In genomic region chr1:222930097-222930496, GRCh38 we compare ENCODE assay signal across 13 cellular contexts.
DNase-seq lines count a peak whose midpoint lies in the region; ATAC-seq and TF ChIP-seq lines count a peak whose summit lies in the region.
"Had no signal": no experiment of that assay in that cellular context is flagged by ENCODE, and none has a peak within 500 bp of the region (broad histone marks: within the 10 kb centered on the region; RNA-seq: fewer than 3 reads in every experiment).

No MANE protein-coding gene starts in this region.

- H3K27ac ChIP-seq in GM23338 (ENCODE audit: low read depth) (no peak overlapping the region), neural progenitor cell (no peak overlapping the region), transverse colon (peak overlapping the region in 1 of 4 donors; percentile 54)

- no peak for TF ChIP-seq POLR2A in transverse colon (IDR thresholded peaks at IDR 0.05)

- H3K36me3 ChIP-seq in GM23338 (ENCODE audit: insufficient read depth) (no peaks in the 10 kb centered on the region), neural progenitor cell (no peaks in the 10 kb centered on the region), transverse colon (no peaks in the 10 kb centered on the region)

- no peak for TF ChIP-seq EP300 in transverse colon (IDR thresholded peaks at IDR 0.05; ENCODE audit: low read depth)

- H3K9ac ChIP-seq in neural progenitor cell = no peak overlapping the region

- no peak for TF ChIP-seq CTCF in GM23338 (conservative IDR thresholded peaks at IDR 0.05; ENCODE audit: low read depth in 2 of 2)
- TF ChIP-seq CTCF in glutamatergic neuron (IDR thresholded peaks at IDR 0.05; ENCODE audit: partially characterized antibody, unreplicated experiment) = no peak
- TF ChIP-seq CTCF in neural progenitor cell (IDR thresholded peaks at IDR 0.05) = no peak
- no peak for TF ChIP-seq CTCF in transverse colon (IDR thresholded peaks at IDR 0.05)

- no peaks in the 10 kb centered on the region for H4K20me1 ChIP-seq in GM23338 (replicated peaks; ENCODE audit: insufficient read depth)
- no peaks in the 10 kb centered on the region for H4K20me1 ChIP-seq in neural progenitor cell (ENCODE audit: low read depth)

- no peak for ATAC-seq in GM23338

- H3K27me3 ChIP-seq in GM23338 (ENCODE audit: insufficient read depth) (no peaks in the 10 kb centered on the region), neural progenitor cell (no peaks in the 10 kb centered on the region), transverse colon (no peaks in the 10 kb centered on the region)

- H3K4me3 Mint-ChIP-seq in GM23338 (peak overlapping the region; percentile 49), glutamatergic neuron (ENCODE audit: unreplicated experiment) (peak overlapping the region; percentile 78), neural progenitor cell (peak overlapping the region; percentile 78)
- H3K4me3 Mint-ChIP-seq: IgD-negative memory B cell had no signal

- H3K36me3 Mint-ChIP-seq in GM23338 (ENCODE audit: low read depth) (no peaks in the 10 kb centered on the region), glutamatergic neuron (ENCODE audit: unreplicated experiment) (no peaks in the 10 kb centered on the region), neural progenitor cell (no peaks in the 10 kb centered on the region)

- H3K4me1 Mint-ChIP-seq in GM23338 = peaks cover 46% of the 10 kb centered on the region
- H3K4me1 Mint-ChIP-seq in glutamatergic neuron (ENCODE audit: low read depth, unreplicated experiment) = peaks cover 40% of the 10 kb centered on the region
- H3K4me1 Mint-ChIP-seq in neural progenitor cell = peaks cover 54% of the 10 kb centered on the region

- H3K27me3 Mint-ChIP-seq in GM23338 (ENCODE audit: insufficient read depth, low read depth, poor library complexity) = no peaks in the 10 kb centered on the region
- H3K27me3 Mint-ChIP-seq in glutamatergic neuron (ENCODE audit: unreplicated experiment) = peaks cover 4% of the 10 kb centered on the region
- H3K27me3 Mint-ChIP-seq in neural progenitor cell (ENCODE audit: insufficient read depth, low read depth) = no peaks in the 10 kb centered on the region
- H3K27me3 Mint-ChIP-seq: IgD-negative memory B cell had no signal

- H3K27ac Mint-ChIP-seq in GM23338 (no peak overlapping the region), glutamatergic neuron (ENCODE audit: unreplicated experiment) (peak overlapping the region; percentile 55), neural progenitor cell (no peak overlapping the region)
- H3K27ac Mint-ChIP-seq: IgD-negative memory B cell had no signal

- intact Hi-C loops in transverse colon (cut with DNase I; ENCODE audit: low total_unique reads) = no loop called here

- H3F3A ChIP-seq in GM23338 (replicated peaks; ENCODE audit: low read depth) = no peaks in the 10 kb centered on the region
- H3F3A ChIP-seq in neural progenitor cell (ENCODE audit: low read depth) = peaks cover 5% of the 10 kb centered on the region

- H3K9me3 Mint-ChIP-seq in GM23338 = no peaks in the 10 kb centered on the region
- peaks cover 3% of the 10 kb centered on the region for H3K9me3 Mint-ChIP-seq in glutamatergic neuron (ENCODE audit: unreplicated experiment)
- no peaks in the 10 kb centered on the region for H3K9me3 Mint-ChIP-seq in neural progenitor cell
- H3K9me3 Mint-ChIP-seq: IgD-negative memory B cell had no signal

- no peak overlapping the region for H2AFZ ChIP-seq in GM23338
- no peak overlapping the region for H2AFZ ChIP-seq in neural progenitor cell (replicated peaks)

- H3K9me3 ChIP-seq in neural progenitor cell (ENCODE audit: low read depth) = no peaks in the 10 kb centered on the region
- H3K9me3 ChIP-seq in transverse colon = no peaks in the 10 kb centered on the region

- H3K4me3 ChIP-seq in GM23338 = no peak overlapping the region
- H3K4me3 ChIP-seq in neural progenitor cell = no peak overlapping the region
- H3K4me3 ChIP-seq in transverse colon = no peak overlapping the region

- DNase-seq in DMS53 (lab: John Stamatoyannopoulos, UW) (peak; percentile 46), DMS53 treated with DMSO at 0.1 percent for 48 hours (lab: John Stamatoyannopoulos, UW; ENCODE audit: unreplicated experiment) (no peak), GM23338 (ENCODE audit: low spot score) (no peak), glutamatergic neuron (no peak), neural progenitor cell (ENCODE audit: low spot score) (no peak), SW 1271 (lab: John Stamatoyannopoulos, UW) (no peak), transverse colon (no peak), glomerular visceral epithelial cell (ENCODE audit: extremely low spot score) (no peak)
- DNase-seq: C1 segment of cervical spinal cord, DMS79, NCI-H187 treated with DMSO at 0.1 percent for 48 hours, NCI-H510A had no signal

- H3K9me2 ChIP-seq in GM23338 (ENCODE audit: insufficient read depth) = no peaks in the 10 kb centered on the region

- H3K4me1 ChIP-seq in GM23338 (ENCODE audit: insufficient read depth) (peaks cover 7% of the 10 kb centered on the region), neural progenitor cell (peaks cover 16% of the 10 kb centered on the region), transverse colon (peaks cover 0 to 14% (median 3%) of the 10 kb centered on the region in 4 donors)

- H3K4me2 ChIP-seq in GM23338 = no peak overlapping the region
- H3K4me2 ChIP-seq in neural progenitor cell = no peak overlapping the region

- in situ Hi-C loops in transverse colon (cut with MboI; ENCODE audit: low pct_ligation_motif_present in 1 of 4, low pct_unique_long_range_greater_than_20kb in 1 of 4, low sequenced_read_pairs in 3 of 4) = no loop called here

- H3K79me2 ChIP-seq in GM23338 (replicated peaks; ENCODE audit: insufficient read depth) = no peaks in the 10 kb centered on the region
- no peaks in the 10 kb centered on the region for H3K79me2 ChIP-seq in neural progenitor cell (ENCODE audit: low read depth)

TF ChIP-seq in GM23338, 12 proteins besides CTCF, POLR2A, EP300 and RAD21 (continues in another document):
- TF ChIP-seq STAT1 (IDR thresholded peaks at IDR 0.05; ENCODE audit: unreplicated experiment) = no peak
- no peak for TF ChIP-seq JUNB (IDR thresholded peaks at IDR 0.05; ENCODE audit: unreplicated experiment)
- no peak for TF ChIP-seq ZNF462 (CRISPR knock-in tag; IDR thresholded peaks at IDR 0.05)
- TF ChIP-seq NANOG (IDR thresholded peaks at IDR 0.05; ENCODE audit: borderline replicate concordance) = no peak
